24 cellular contexts compared by ENCODE assay signal in genomic region chr2:67502346-67503065, GRCh38.
A peak's percentile ranks its signal among the peaks of the same experiment; 100 is the strongest.
DNase-seq lines count a peak whose midpoint lies in the region; FAIRE-seq and TF ChIP-seq lines count a peak whose summit lies in the region.
"Had no signal": no experiment of that assay in that cellular context is flagged by ENCODE, and none has a peak within 500 bp of the region (broad histone marks: within the 10 kb centered on the region; RNA-seq: fewer than 3 reads in every experiment).

No MANE protein-coding gene starts in this region.

- peak overlapping the region; percentile 63 for H3K27ac Mint-ChIP-seq in astrocyte (ENCODE audit: unreplicated experiment)
- no peak overlapping the region for H3K27ac Mint-ChIP-seq in type B pancreatic cell
- H3K27ac Mint-ChIP-seq: activated T-cell treated with anti-CD3 and anti-CD28 coated beads, Interleukin-2, amount 50 U/mL, for 72 hours; IgD-negative memory B cell; neural progenitor cell had no signal

- 25% methylated on average over 3 of the region's 6 CpGs for WGBS in mesenchymal stem cell

- no peak overlapping the region for H2BK120ac ChIP-seq in mesenchymal stem cell (ENCODE audit: low read depth, low read length)

- no peak overlapping the region for H3K14ac ChIP-seq in mesenchymal stem cell (ENCODE audit: low read length in 2 of 2)

- H2AK5ac ChIP-seq in mesenchymal stem cell (ENCODE audit: low read length, severe bottlenecking), result no peak overlapping the region

- H4K91ac ChIP-seq in mesenchymal stem cell (ENCODE audit: low read length), result no peak overlapping the region

- no peaks in the 10 kb centered on the region for H3K79me1 ChIP-seq in mesenchymal stem cell (replicated peaks; ENCODE audit: low read length, poor library complexity, severe bottlenecking)

- H3K4me2 ChIP-seq in astrocyte (ENCODE audit: low read length) (peak overlapping the region; percentile 5), mesenchymal stem cell (ENCODE audit: low read length, poor library complexity, severe bottlenecking) (no peak overlapping the region), skeletal muscle satellite cell (ENCODE audit: low read length) (no peak overlapping the region)
- H3K4me2 ChIP-seq: neural progenitor cell had no signal

- no peaks in the 10 kb centered on the region for H3K27me3 Mint-ChIP-seq in astrocyte (ENCODE audit: low read depth, unreplicated experiment)
- peaks cover 4% of the 10 kb centered on the region for H3K27me3 Mint-ChIP-seq in type B pancreatic cell

- no peak overlapping the region for H3K18ac ChIP-seq in mesenchymal stem cell (ENCODE audit: low read depth in 1 of 2, low read length in 2 of 2)

- no peak for DNase-seq in astrocyte (ENCODE audit: low read depth)
- DNase-seq in fibroblast of pulmonary artery (ENCODE audit: low read depth), result peak; percentile 57
- DNase-seq in mesenchymal stem cell, result no peak
- DNase-seq in NAMALWA (ENCODE audit: low spot score), result no peak
- DNase-seq in type B pancreatic cell (ENCODE audit: extremely low spot score, unreplicated experiment), result no peak
- no peak for DNase-seq in DMS79 (lab: John Stamatoyannopoulos, UW)
- DNase-seq in activated CD4-positive, CD25-positive, alpha-beta regulatory T cell (lab: John Stamatoyannopoulos, UW), result no peak
- DNase-seq: activated CD4-positive, CD25-positive, alpha-beta regulatory T cell treated with anti-CD3 and anti-CD28 coated beads, Interleukin-2, amount 50 U/mL, for 72 hours; activated naive CD4-positive, alpha-beta T cell treated with anti-CD3 and anti-CD28 coated beads, Interleukin-2, amount 50 U/mL, for 16 hours; activated T-cell treated with anti-CD3 and anti-CD28 coated beads, Interleukin-2, amount 50 U/mL, for 72 hours; Calu3; gastrocnemius medialis; left cardiac atrium; NCI-H1436 treated with DMSO at 0.1 percent for 48 hours; NCI-H2171 treated with DMSO at 0.1 percent for 48 hours; NCI-H69; stimulated activated CD8-positive, alpha-beta memory T cell treated with anti-CD3 and anti-CD28 coated beads, Interleukin-4, amount 100 ng/mL, for 48 hours had no signal

- no peaks in the 10 kb centered on the region for H3K79me2 ChIP-seq in astrocyte (ENCODE audit: insufficient read depth, low read length)

- H3K36me3 Mint-ChIP-seq in astrocyte (ENCODE audit: low read depth, unreplicated experiment) (no peaks in the 10 kb centered on the region), type B pancreatic cell (no peaks in the 10 kb centered on the region)
- H3K36me3 Mint-ChIP-seq: IgD-negative memory B cell, neural progenitor cell had no signal

- no peaks in the 10 kb centered on the region for H3K36me3 ChIP-seq in astrocyte (ENCODE audit: insufficient read depth, low read length)
- H3K36me3 ChIP-seq in mesenchymal stem cell (ENCODE audit: control insufficient read depth in 1 of 2, insufficient read depth in 2 of 2, low read depth in 1 of 2, low read length in 2 of 2), result no peaks in the 10 kb centered on the region
- H3K36me3 ChIP-seq in skeletal muscle satellite cell (ENCODE audit: insufficient read depth, low read length), result no peaks in the 10 kb centered on the region
- H3K36me3 ChIP-seq: ascending aorta, gastrocnemius medialis, neural progenitor cell had no signal

- no peak overlapping the region for H3K23ac ChIP-seq in mesenchymal stem cell (ENCODE audit: low read length in 2 of 2)

- no peak overlapping the region for H2BK5ac ChIP-seq in mesenchymal stem cell (ENCODE audit: low read depth, low read length, poor library complexity, severe bottlenecking)

- no peaks in the 10 kb centered on the region for H4K20me1 ChIP-seq in astrocyte (ENCODE audit: insufficient read depth, low read length)

- H3K9me3 Mint-ChIP-seq in astrocyte (ENCODE audit: unreplicated experiment) (peaks cover 6% of the 10 kb centered on the region), type B pancreatic cell (peaks cover 4% of the 10 kb centered on the region)
- H3K9me3 Mint-ChIP-seq: neural progenitor cell had no signal

- no peak for FAIRE-seq in astrocyte (lab: Jason Lieb, UNC)
- FAIRE-seq: colon, endometrium had no signal

- H3K4me1 Mint-ChIP-seq in astrocyte (ENCODE audit: low read depth, unreplicated experiment) (peaks cover 11% of the 10 kb centered on the region), type B pancreatic cell (ENCODE audit: unreplicated experiment) (peaks cover 3% of the 10 kb centered on the region)
- H3K4me1 Mint-ChIP-seq: IgD-negative memory B cell, neural progenitor cell had no signal

- H3K9ac ChIP-seq in astrocyte (ENCODE audit: low read length) (peak overlapping the region; percentile 32), mesenchymal stem cell (ENCODE audit: low read length) (no peak overlapping the region), skeletal muscle satellite cell (ENCODE audit: low read depth, low read length) (peak overlapping the region; percentile 24)
- H3K9ac ChIP-seq: neural progenitor cell had no signal

- H3K27ac ChIP-seq in astrocyte (ENCODE audit: low read depth, low read length), result peak overlapping the region; percentile 71
- H3K27ac ChIP-seq in mesenchymal stem cell (ENCODE audit: low read length, poor library complexity, severe bottlenecking), result no peak overlapping the region
- H3K27ac ChIP-seq: ascending aorta, gastrocnemius medialis, HL-60, neural progenitor cell had no signal

- peak overlapping the region in 1 of 2 experiments; percentile 28 for H3K4ac ChIP-seq in mesenchymal stem cell (ENCODE audit: low read depth in 1 of 2, low read length in 2 of 2)

- H3K4me3 ChIP-seq in astrocyte (ENCODE audit: insufficient read depth, low read depth, low read length) (no peak overlapping the region), fibroblast of pulmonary artery (replicated peaks; ENCODE audit: low read depth, low read length) (no peak overlapping the region), mesenchymal stem cell (ENCODE audit: insufficient read depth in 1 of 2, low read depth in 1 of 2, low read length in 2 of 2) (no peak overlapping the region), skeletal muscle satellite cell (ENCODE audit: low read length) (no peak overlapping the region)
- H3K4me3 ChIP-seq: ascending aorta, gastrocnemius medialis, neural progenitor cell had no signal

- no peaks in the 10 kb centered on the region for H3K9me3 ChIP-seq in astrocyte (ENCODE audit: insufficient read depth, low read depth, low read length)
- no peaks in the 10 kb centered on the region for H3K9me3 ChIP-seq in mesenchymal stem cell (ENCODE audit: control insufficient read depth, low read length)
- no peaks in the 10 kb centered on the region for H3K9me3 ChIP-seq in skeletal muscle satellite cell (replicated peaks; ENCODE audit: low read length)
- H3K9me3 ChIP-seq: ascending aorta, gastrocnemius medialis had no signal

- peaks cover 12% of the 10 kb centered on the region for H3K4me1 ChIP-seq in astrocyte (ENCODE audit: insufficient read depth, low read length)
- H3K4me1 ChIP-seq in mesenchymal stem cell (ENCODE audit: control insufficient read depth, insufficient read depth, low read depth, low read length), result no peaks in the 10 kb centered on the region
- H3K4me1 ChIP-seq in skeletal muscle satellite cell (ENCODE audit: control insufficient read depth, insufficient read depth, low read length), result peaks cover 13% of the 10 kb centered on the region
- H3K4me1 ChIP-seq: ascending aorta, neural progenitor cell had no signal

- TF ChIP-seq CTCF in astrocyte (IDR thresholded peaks at IDR 0.05; ENCODE audit: insufficient read depth, low read depth, low read length) (no peak), fibroblast of pulmonary artery (IDR thresholded peaks at IDR 0.05; ENCODE audit: low read length, missing control alignments) (no peak), type B pancreatic cell (conservative IDR thresholded peaks at IDR 0.05) (no peak)

- no peak overlapping the region for H3K4me3 Mint-ChIP-seq in astrocyte (ENCODE audit: unreplicated experiment)
- no peak overlapping the region for H3K4me3 Mint-ChIP-seq in type B pancreatic cell
- H3K4me3 Mint-ChIP-seq: activated T-cell treated with anti-CD3 and anti-CD28 coated beads, Interleukin-2, amount 50 U/mL, for 72 hours; IgD-negative memory B cell; neural progenitor cell had no signal

- peak overlapping the region; percentile 49 to 64 for H2BK12ac ChIP-seq in mesenchymal stem cell (ENCODE audit: low read length in 2 of 2)

- no peak overlapping the region for H2BK15ac ChIP-seq in mesenchymal stem cell (ENCODE audit: low read depth, poor library complexity, severe bottlenecking)

- H3K27me3 ChIP-seq in astrocyte (ENCODE audit: insufficient read depth, low read length), result no peaks in the 10 kb centered on the region
- H3K27me3 ChIP-seq in mesenchymal stem cell (ENCODE audit: control insufficient read depth in 1 of 2, insufficient read depth in 1 of 2, low read length in 2 of 2), result no peaks in the 10 kb centered on the region
- H3K27me3 ChIP-seq in skeletal muscle satellite cell (ENCODE audit: control insufficient read depth, insufficient read depth, low read length), result no peaks in the 10 kb centered on the region
- H3K27me3 ChIP-seq: ascending aorta, gastrocnemius medialis, neural progenitor cell had no signal

- H2AFZ ChIP-seq in astrocyte (ENCODE audit: low read depth, low read length), result peak overlapping the region; percentile 15
- peak overlapping the region; percentile 69 for H2AFZ ChIP-seq in mesenchymal stem cell (ENCODE audit: low read depth, low read length)
- H2AFZ ChIP-seq: neural progenitor cell had no signal

- no peak overlapping the region for H4K8ac ChIP-seq in mesenchymal stem cell (ENCODE audit: low read length)
